ENCODE assay signal across 2 cellular contexts in genomic region chr4:94507281-94507680, GRCh38.
A peak's percentile ranks its signal among the peaks of the same experiment; 100 is the strongest.
TF ChIP-seq lines count a peak whose summit lies in the region.

No MANE protein-coding gene starts in this region.

TF ChIP-seq in A549, 52 proteins besides CTCF, POLR2A, EP300 and RAD21:
- TF ChIP-seq JUN (IDR thresholded peaks at IDR 0.05) (0 out of 5 replicates have a peak, but pooled peaks of 1 of the 2 experiments have one; percentile 13), ELK1 (IDR thresholded peaks at IDR 0.05; ENCODE audit: low read depth, low read length) (no peak), PHF8 (IDR thresholded peaks at IDR 0.05; ENCODE audit: borderline replicate concordance, low read depth) (no peak), ZFP36 (IDR thresholded peaks at IDR 0.05; ENCODE audit: borderline replicate concordance, partially characterized antibody) (no peak)
TF ChIP-seq in A549: peak in this region for 1.

TF ChIP-seq in GM12878, 131 proteins besides CTCF, POLR2A, EP300 and RAD21:
- no peak for TF ChIP-seq NFYA (IDR thresholded peaks at IDR 0.05; ENCODE audit: borderline replicate concordance, low read depth, low read length)
- TF ChIP-seq MEF2A (IDR thresholded peaks at IDR 0.05; ENCODE audit: insufficient read depth, low read depth, low read length), result 0 out of 2 replicates have a peak, but pooled peaks have one; percentile 11
- no peak for TF ChIP-seq PBX3 (IDR thresholded peaks at IDR 0.05; ENCODE audit: insufficient replicate concordance, low read depth, low read length)
- TF ChIP-seq ZBTB4 (CRISPR knock-in tag; IDR thresholded peaks at IDR 0.05), result no peak
- no peak for TF ChIP-seq ZBTB11 (CRISPR knock-in tag; IDR thresholded peaks at IDR 0.05)
- no peak for TF ChIP-seq FOXM1 (IDR thresholded peaks at IDR 0.05; ENCODE audit: low read depth, low read length)
